ENCODE assay signal across 10 cellular contexts in genomic region chr7:67463983-67464382, GRCh38.
"Had no signal": no experiment of that assay in that cellular context is flagged by ENCODE, and none has a peak within 500 bp of the region (broad histone marks: within the 10 kb centered on the region; RNA-seq: fewer than 3 reads in every experiment).

No MANE protein-coding gene starts in this region.

- H3K27ac ChIP-seq: brain microvascular endothelial cell, foreskin keratinocyte, ovary, thyroid gland, vagina had no signal

- H3K4me1 ChIP-seq: foreskin keratinocyte, thyroid gland had no signal

- H3K27me3 ChIP-seq: brain microvascular endothelial cell, foreskin keratinocyte, ovary, thyroid gland, vagina had no signal

- H3K36me3 ChIP-seq: brain microvascular endothelial cell, ovary, thyroid gland, vagina had no signal

- H3K9me3 ChIP-seq: ovary, thyroid gland, vagina had no signal

- H3K4me3 ChIP-seq: ovary, thyroid gland, vagina had no signal

- DNase-seq: activated naive CD8-positive, alpha-beta T cell treated with anti-CD3 and anti-CD28 coated beads, Interleukin-2, amount 10 ng/mL, durations not matched to agents 7 days and 5 days; brain microvascular endothelial cell; effector memory CD4-positive, alpha-beta T cell; foreskin keratinocyte; ovary; stimulated activated CD4-positive, alpha-beta T cell treated with anti-CD3 and anti-CD28 coated beads, Interleukin-12 subunit alpha, Interleukin-12 subunit beta, amount 100 ng/mL, for 4 hours; stimulated activated CD4-positive, alpha-beta T cell treated with anti-CD3 and anti-CD28 coated beads, Interleukin-2, amount 100 ng/mL, for 24 hours; T-helper 9 cell had no signal
